ENCODE assay signal across 26 cellular contexts in the genomic region with DNA sequence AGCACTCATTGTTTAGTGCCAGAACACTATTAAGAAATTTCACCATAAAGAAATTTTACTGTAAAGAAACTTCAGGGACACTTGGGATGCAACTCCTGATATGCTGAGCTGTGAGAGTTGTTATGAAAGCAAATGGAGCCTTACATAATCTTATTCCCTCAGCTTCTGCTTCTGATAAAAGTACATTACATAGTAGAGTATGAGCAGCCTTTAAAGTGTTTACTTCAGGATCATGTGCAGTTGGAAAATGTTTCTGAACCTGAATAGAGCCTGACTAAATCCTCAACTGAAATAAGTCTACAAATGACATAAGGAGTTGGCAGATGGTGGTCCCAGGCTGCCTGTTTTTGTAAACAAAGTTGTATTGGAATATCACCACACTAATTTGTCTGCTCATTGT. TPM values are rescaled to one million over a fixed set of nuclear protein-coding genes. Genes with fewer than 3 reads are reported as not detected.
DNase-seq lines count a peak whose midpoint lies in the region; ATAC-seq, FAIRE-seq and TF ChIP-seq lines count a peak whose summit lies in the region.
"Had no signal": no experiment of that assay in that cellular context is flagged by ENCODE, and none has a peak within 500 bp of the region (broad histone marks: within the 10 kb centered on the region; RNA-seq: fewer than 3 reads in every experiment).

No MANE protein-coding gene starts in this region.

- no peak for TF ChIP-seq POLR2A in body of pancreas (IDR thresholded peaks at IDR 0.05)

- intact Hi-C loops in body of pancreas (cut with DNase I): no loop called here

- H3K9me3 ChIP-seq in body of pancreas (no peaks in the 10 kb centered on the region), keratinocyte (ENCODE audit: control insufficient read depth, low read depth, low read length) (no peaks in the 10 kb centered on the region)
- H3K9me3 ChIP-seq: right lobe of liver, upper lobe of left lung had no signal

- H3K36me3 ChIP-seq in body of pancreas (replicated peaks in 1 of 2; ENCODE audit: insufficient read depth in 1 of 2, low read depth in 2 of 2) (no peaks in the 10 kb centered on the region), keratinocyte (ENCODE audit: control insufficient read depth in 2 of 2, extremely low read depth in 1 of 2, insufficient read depth in 2 of 2, low read length in 2 of 2) (no peaks in the 10 kb centered on the region), brain microvascular endothelial cell (replicated peaks) (no peaks in the 10 kb centered on the region)
- H3K36me3 ChIP-seq: cardiac muscle cell, heart right ventricle, right lobe of liver, upper lobe of left lung had no signal

- H3K4me2 ChIP-seq in keratinocyte (ENCODE audit: control insufficient read depth, extremely low read depth, insufficient read depth, low read depth, low read length): no peak overlapping the region

- peak overlapping the region in 3 of 4 donors; percentile 2 to 52 (median 34) for H3K27ac ChIP-seq in body of pancreas
- no peak overlapping the region for H3K27ac ChIP-seq in keratinocyte (ENCODE audit: control insufficient read depth, insufficient read depth, low read length)
- no peak overlapping the region for H3K27ac ChIP-seq in brain microvascular endothelial cell
- H3K27ac ChIP-seq: 22Rv1, cardiac muscle cell, heart right ventricle, upper lobe of left lung had no signal

- no peaks in the 10 kb centered on the region for H3K79me2 ChIP-seq in keratinocyte (ENCODE audit: control insufficient read depth, insufficient read depth, low read length)

- no peaks in the 10 kb centered on the region for H3K9me1 ChIP-seq in keratinocyte (ENCODE audit: control insufficient read depth, extremely low read depth, insufficient read depth, low read length)

- no peak overlapping the region for H2AFZ ChIP-seq in keratinocyte (ENCODE audit: control insufficient read depth, low read length)

- in situ Hi-C loops in brain microvascular endothelial cell (cut with HindIII; ENCODE audit: low pct_ligation_motif_present, low sequenced_read_pairs): no loop called here

- no peaks in the 10 kb centered on the region for H3K27me3 Mint-ChIP-seq in stimulated activated memory B cell treated with anti-CD40 and anti-IgM and Interleukin-4, amounts not matched to agents 10 μg/mL and 1 μg/mL and 100 μg/mL, for 72 hours

- H3K4me1 Mint-ChIP-seq in stimulated activated memory B cell treated with anti-CD40 and anti-IgM and Interleukin-4, amounts not matched to agents 10 μg/mL and 1 μg/mL and 100 μg/mL, for 72 hours: peaks cover 33% of the 10 kb centered on the region

- H3K9ac ChIP-seq in keratinocyte (ENCODE audit: control insufficient read depth, extremely low read depth, insufficient read depth, low read length): no peak overlapping the region

- dilution Hi-C loops in keratinocyte (cut with MboI; ENCODE audit: extremely low pct_ligation_motif_present, low sequenced_read_pairs): no loop called here

- H3K36me3 Mint-ChIP-seq in stimulated activated memory B cell treated with anti-CD40 and anti-IgM and Interleukin-4, amounts not matched to agents 10 μg/mL and 1 μg/mL and 100 μg/mL, for 72 hours: no peaks in the 10 kb centered on the region
- H3K36me3 Mint-ChIP-seq: CD4-positive, CD25-positive, alpha-beta regulatory T cell had no signal

- H3K27ac Mint-ChIP-seq in stimulated activated memory B cell treated with anti-CD40 and anti-IgM and Interleukin-4, amounts not matched to agents 10 μg/mL and 1 μg/mL and 100 μg/mL, for 72 hours: peak overlapping the region; percentile 6
- H3K27ac Mint-ChIP-seq: activated naive CD4-positive, alpha-beta T cell treated with anti-CD3 and anti-CD28 coated beads for 36 hours; CD4-positive, CD25-positive, alpha-beta regulatory T cell; nephron progenitor cell had no signal

- ATAC-seq in body of pancreas (peak; percentile 9), HG02885 (IDR thresholded peaks at IDR 0.05; ENCODE audit: poor library complexity, unreplicated experiment) (no peak), GM18519 (IDR thresholded peaks at IDR 0.05; ENCODE audit: low FRiP score, unreplicated experiment) (no peak)
- ATAC-seq in stimulated activated memory B cell treated with anti-CD40 and anti-IgM and Interleukin-4, amounts not matched to agents 10 μg/mL and 1 μg/mL and 100 μg/mL, for 72 hours: no peak
- ATAC-seq: SK-N-SH treated with all-trans-retinoic acid at 6 μM for 48 hours had no signal

- no peak overlapping the region for H3K4me3 Mint-ChIP-seq in stimulated activated memory B cell treated with anti-CD40 and anti-IgM and Interleukin-4, amounts not matched to agents 10 μg/mL and 1 μg/mL and 100 μg/mL, for 72 hours
- H3K4me3 Mint-ChIP-seq: activated naive CD4-positive, alpha-beta T cell treated with anti-CD3 and anti-CD28 coated beads for 36 hours; CD4-positive, CD25-positive, alpha-beta regulatory T cell; nephron progenitor cell had no signal

- H3K4me3 ChIP-seq in body of pancreas (no peak overlapping the region), keratinocyte (ENCODE audit: control insufficient read depth in 2 of 3, extremely low read depth in 1 of 3, insufficient read depth in 2 of 3, low read depth in 1 of 3, low read length in 3 of 3) (no peak overlapping the region), brain microvascular endothelial cell (ENCODE audit: low read depth, low read length) (no peak overlapping the region)
- H3K4me3 ChIP-seq: cardiac muscle cell, heart right ventricle, right lobe of liver, upper lobe of left lung had no signal

- TF ChIP-seq CTCF in body of pancreas (IDR thresholded peaks at IDR 0.05): no peak
- no peak for TF ChIP-seq CTCF in keratinocyte (optimal IDR thresholded peaks at IDR 0.05 in 1 of 3, IDR thresholded peaks at IDR 0.05 in 1 of 3, conservative IDR thresholded peaks at IDR 0.05 in 1 of 3; ENCODE audit: extremely low read depth in 1 of 3, insufficient read depth in 2 of 3, low read length in 3 of 3)
- no peak for TF ChIP-seq CTCF in brain microvascular endothelial cell (IDR thresholded peaks at IDR 0.05; ENCODE audit: low read depth, low read length, missing control alignments)

- no peaks in the 10 kb centered on the region for H3K9me3 Mint-ChIP-seq in stimulated activated memory B cell treated with anti-CD40 and anti-IgM and Interleukin-4, amounts not matched to agents 10 μg/mL and 1 μg/mL and 100 μg/mL, for 72 hours
- H3K9me3 Mint-ChIP-seq: nephron progenitor cell had no signal

- DNase-seq in DMS 273 (lab: John Stamatoyannopoulos, UW; ENCODE audit: unreplicated experiment) (peak; percentile 33), DMS 273 treated with DMSO at 0.1 percent for 48 hours (lab: John Stamatoyannopoulos, UW) (no peak), body of pancreas (no peak), keratinocyte (ENCODE audit: low read depth, low spot score) (no peak), brain microvascular endothelial cell (no peak)
- DNase-seq: activated CD4-positive, alpha-beta T cell treated with anti-CD3 and anti-CD28 coated beads for 4 hours; activated CD8-positive, alpha-beta memory T cell treated with anti-CD3 and anti-CD28 coated beads for 24 hours; activated naive CD4-positive, alpha-beta T cell treated with anti-CD3 and anti-CD28 coated beads for 36 hours; activated T-cell treated with anti-CD3 and anti-CD28 coated beads, Interleukin-2, amount 50 U/mL, for 1 hour; CD4-positive, CD25-positive, alpha-beta regulatory T cell; GF-D8; GOT3; heart right ventricle; KG1; NCI-H1436; nephron progenitor cell; right lobe of liver; upper lobe of left lung had no signal

- peak; percentile 51 for FAIRE-seq in keratinocyte (lab: Jason Lieb, UNC)

- H3K27me3 ChIP-seq in body of pancreas (no peaks in the 10 kb centered on the region), keratinocyte (ENCODE audit: control insufficient read depth, extremely low read depth, insufficient read depth, low read length) (no peaks in the 10 kb centered on the region), brain microvascular endothelial cell (replicated peaks) (no peaks in the 10 kb centered on the region)
- H3K27me3 ChIP-seq: cardiac muscle cell, heart right ventricle, right lobe of liver, upper lobe of left lung had no signal

- H4K20me1 ChIP-seq in keratinocyte (ENCODE audit: control insufficient read depth, extremely low read depth, insufficient read depth, low read length): no peaks in the 10 kb centered on the region

- H3K4me1 ChIP-seq in body of pancreas: peaks cover 63% of the 10 kb centered on the region
- H3K4me1 ChIP-seq in keratinocyte (ENCODE audit: control insufficient read depth, extremely low read depth, insufficient read depth, low read length): peaks cover 11% of the 10 kb centered on the region
- H3K4me1 ChIP-seq: heart right ventricle, upper lobe of left lung had no signal

RNA-seq across cellular contexts. Expression of a gene that starts 19.3 kb away (rescaled TPM):
- 10 to 100 TPM in 1 of 2 donors, 1 to 10 TPM in 1; 5.3 to 10.1 TPM for total RNA-seq in body of pancreas
- 3.6 to 6.5 TPM (median 4.4 TPM) in 3 replicates for polyA plus RNA-seq in keratinocyte
- 5.2 TPM for polyA plus RNA-seq in keratinocyte (2011; ENCODE audit: low read depth)
- polyA plus RNA-seq in keratinocyte (2011; cell fraction: cytosol; rRNA removed): 4.5 and 8.3 TPM in 2 replicates
- 10.1 and 11.4 TPM in 2 replicates for polyA plus RNA-seq in keratinocyte (2011; cell fraction: nucleus; rRNA removed)
- polyA plus RNA-seq in keratinocyte (2012; ENCODE audit: low replicate concordance): 3.5 and 3.6 TPM in 2 replicates
- 2.8 to 3.6 TPM (median 3.4 TPM) in 3 replicates for polyA minus RNA-seq in keratinocyte
- 5.8 TPM for polyA minus RNA-seq in keratinocyte (2011; cell fraction: cytosol; rRNA and poly(A)+ RNA removed)
- 7.7 and 16.1 TPM in 2 replicates for polyA minus RNA-seq in keratinocyte (2011; cell fraction: nucleus; rRNA and poly(A)+ RNA removed)
- total RNA-seq: activated naive CD4-positive, alpha-beta T cell treated with anti-CD3 and anti-CD28 coated beads for 36 hours; cardiac muscle cell; CD4-positive, CD25-positive, alpha-beta regulatory T cell; dermis microvascular lymphatic vessel endothelial cell; T-helper 2 cell treated with Interferon-gamma antibody and Interleukin-4, amounts not matched to agents 100 ng/mL and 5 ng/mL, for 36 hours had no signal
- polyA plus RNA-seq: cardiac muscle cell, heart right ventricle had no signal

Comparison
In these comparisons a context has a peak if more than half of its experiments do, and no peak if none do; other contexts are left out.
1. H3K27ac ChIP-seq: peak in body of pancreas (3 of 4); none in keratinocyte (single experiment) and brain microvascular endothelial cell (single experiment).